In the genomic region with DNA sequence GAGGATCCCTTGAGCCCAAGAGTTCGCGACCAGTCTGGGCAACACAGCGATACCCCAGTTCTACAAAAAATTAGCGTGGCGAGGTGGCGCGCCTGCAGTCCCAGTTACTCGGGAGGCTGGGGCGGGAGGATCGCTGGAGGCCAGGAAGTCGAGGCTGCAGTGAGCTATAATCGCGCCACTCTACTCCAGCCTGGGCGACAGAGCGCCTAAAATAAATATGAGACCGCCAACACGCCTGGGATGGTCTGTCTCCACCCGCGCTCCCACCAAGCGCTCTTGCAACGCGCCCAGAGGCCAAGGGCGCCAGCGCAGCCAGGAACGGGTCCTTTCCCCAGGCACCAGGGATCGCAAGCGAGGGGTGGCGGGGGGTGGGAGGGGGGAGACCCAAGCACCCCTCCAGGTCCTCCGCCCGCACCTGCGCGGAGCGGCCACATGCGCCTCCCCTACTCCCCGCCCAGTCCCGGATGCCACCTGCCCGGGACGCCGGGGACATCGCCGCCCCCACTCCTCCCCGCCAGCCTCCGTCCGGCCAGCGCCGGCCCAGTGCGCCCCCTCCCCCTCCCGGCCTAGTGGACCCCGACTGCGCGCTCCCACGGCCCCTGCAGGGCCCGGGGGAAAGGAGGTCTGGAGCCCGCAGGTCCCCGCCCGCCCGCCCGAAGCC, we compare ENCODE assay signal across 8 cellular contexts. TPM values are rescaled to one million over a fixed set of nuclear protein-coding genes. Genes with fewer than 3 reads are reported as not detected.
DNase-seq lines count a peak whose midpoint lies in the region; ATAC-seq and TF ChIP-seq lines count a peak whose summit lies in the region.

No MANE protein-coding gene starts in this region.

- H3K4me3 ChIP-seq in cardiac muscle cell (peak overlapping the region; percentile 59), retinal pigment epithelial cell (ENCODE audit: low read length) (peak overlapping the region; percentile 70)

- H3K36me3 ChIP-seq in cardiac muscle cell: no peaks in the 10 kb centered on the region

- peaks cover 47% of the 10 kb centered on the region for H3K27me3 Mint-ChIP-seq in activated T-cell treated with anti-CD3 and anti-CD28 coated beads, Interleukin-2, amount 50 U/mL, for 24 hours

- peak; percentile 51 for ATAC-seq in GM21390 (IDR thresholded peaks at IDR 0.05; ENCODE audit: unreplicated experiment)
- no peak for ATAC-seq in HG03565 (IDR thresholded peaks at IDR 0.05; ENCODE audit: unreplicated experiment)

- H3K4me3 Mint-ChIP-seq in activated T-cell treated with anti-CD3 and anti-CD28 coated beads, Interleukin-2, amount 50 U/mL, for 24 hours: peak overlapping the region; percentile 76

- H3K9me3 Mint-ChIP-seq in activated T-cell treated with anti-CD3 and anti-CD28 coated beads, Interleukin-2, amount 50 U/mL, for 24 hours: no peaks in the 10 kb centered on the region

- H3K27ac ChIP-seq in cardiac muscle cell: no peak overlapping the region

- DNase-seq in D341Med (ENCODE audit: low spot score): peak; percentile 84
- DNase-seq in NAMALWA (ENCODE audit: low spot score): peak; percentile 46
- peak; percentile 52 for DNase-seq in activated T-cell treated with anti-CD3 and anti-CD28 coated beads, Interleukin-2, amount 50 U/mL, for 24 hours
- peak; percentile 15 to 53 for DNase-seq in cardiac muscle cell (ENCODE audit: low read depth in 1 of 2, low spot score in 1 of 2)
- no peak for DNase-seq in retinal pigment epithelial cell (ENCODE audit: low read depth)
- DNase-seq in SKM-1 treated with dmso at 0.1 percent for 144 hours (lab: John Stamatoyannopoulos, UW; ENCODE audit: unreplicated experiment): no peak

- peaks cover 3% of the 10 kb centered on the region for H3K27me3 ChIP-seq in cardiac muscle cell

- no peaks in the 10 kb centered on the region for H3K36me3 Mint-ChIP-seq in activated T-cell treated with anti-CD3 and anti-CD28 coated beads, Interleukin-2, amount 50 U/mL, for 24 hours (ENCODE audit: low read depth)

- no peak overlapping the region for H3K27ac Mint-ChIP-seq in activated T-cell treated with anti-CD3 and anti-CD28 coated beads, Interleukin-2, amount 50 U/mL, for 24 hours

- TF ChIP-seq CTCF in cardiac muscle cell (IDR thresholded peaks at IDR 0.05; ENCODE audit: low read depth, low read length): no peak
- no peak for TF ChIP-seq CTCF in retinal pigment epithelial cell (conservative IDR thresholded peaks at IDR 0.05; ENCODE audit: low read depth, low read length)

- H3K4me1 ChIP-seq in cardiac muscle cell (ENCODE audit: low read depth): peaks cover 5% of the 10 kb centered on the region

- peaks cover 5% of the 10 kb centered on the region for H3K4me1 Mint-ChIP-seq in activated T-cell treated with anti-CD3 and anti-CD28 coated beads, Interleukin-2, amount 50 U/mL, for 24 hours (ENCODE audit: low read depth)

- no peaks in the 10 kb centered on the region for H3K9me3 ChIP-seq in cardiac muscle cell (ENCODE audit: low read depth)

RNA-seq across cellular contexts. Expression of a gene that starts 0.4 kb away (rescaled TPM):
- 21.7 and 26.6 TPM in 2 replicates for total RNA-seq in cardiac muscle cell
- 11.7 and 12.5 TPM in 2 replicates for polyA plus RNA-seq in cardiac muscle cell

RNA-seq across cellular contexts. Expression of a gene that starts 16.7 kb away (rescaled TPM):
- 4.1 and 5.7 TPM in 2 replicates for total RNA-seq in cardiac muscle cell
- polyA plus RNA-seq in cardiac muscle cell: 6.4 and 9.4 TPM in 2 replicates

Comparison
In these comparisons a context has a peak if more than half of its experiments do, and no peak if none do; other contexts are left out.
1. DNase-seq: peak in D341Med (single experiment), NAMALWA (single experiment), activated T-cell treated with anti-CD3 and anti-CD28 coated beads, Interleukin-2, amount 50 U/mL, for 24 hours (single experiment) and cardiac muscle cell (2 of 2); none in retinal pigment epithelial cell (single experiment) and SKM-1 treated with dmso at 0.1 percent for 144 hours (single experiment).